ENCODE assay signal across 15 cellular contexts in genomic region chr4:7158991-7159390, GRCh38. TPM values are rescaled to one million over a fixed set of nuclear protein-coding genes. Genes with fewer than 3 reads are reported as not detected.
"Had no signal": no experiment of that assay in that cellular context is flagged by ENCODE, and none has a peak within 500 bp of the region (broad histone marks: within the 10 kb centered on the region; RNA-seq: fewer than 3 reads in every experiment).

No MANE protein-coding gene starts in this region.

- H3K27ac ChIP-seq: brain microvascular endothelial cell, dorsolateral prefrontal cortex, left lung, prostate gland, SK-N-MC, tibial artery had no signal

- H3K9me3 ChIP-seq: left lung, prostate gland, tibial artery had no signal

- DNase-seq: activated CD8-positive, alpha-beta memory T cell treated with anti-CD3 and anti-CD28 coated beads, Interleukin-2, amount 10 ng/mL, durations not matched to agents 7 days and 5 days; activated T-cell treated with anti-CD3 and anti-CD28 coated beads, Interleukin-2, amount 50 U/mL, for 24 hours; brain microvascular endothelial cell; cerebellar nuclear complex; mammary epithelial cell; naive thymus-derived CD8-positive, alpha-beta T cell; occipital lobe; T-helper 9 cell had no signal

- H3K36me3 Mint-ChIP-seq: activated CD8-positive, alpha-beta memory T cell treated with anti-CD3 and anti-CD28 coated beads, Interleukin-2, amount 10 ng/mL, durations not matched to agents 7 days and 5 days; activated naive CD8-positive, alpha-beta T cell; naive thymus-derived CD8-positive, alpha-beta T cell; T-cell had no signal

- H3K4me3 Mint-ChIP-seq: activated CD8-positive, alpha-beta memory T cell treated with anti-CD3 and anti-CD28 coated beads, Interleukin-2, amount 10 ng/mL, durations not matched to agents 7 days and 5 days; activated naive CD8-positive, alpha-beta T cell; activated T-cell treated with anti-CD3 and anti-CD28 coated beads, Interleukin-2, amount 50 U/mL, for 24 hours; naive thymus-derived CD8-positive, alpha-beta T cell; T-cell had no signal

- H3K27ac Mint-ChIP-seq: activated CD8-positive, alpha-beta memory T cell treated with anti-CD3 and anti-CD28 coated beads, Interleukin-2, amount 10 ng/mL, durations not matched to agents 7 days and 5 days; activated naive CD8-positive, alpha-beta T cell; activated T-cell treated with anti-CD3 and anti-CD28 coated beads, Interleukin-2, amount 50 U/mL, for 24 hours; naive thymus-derived CD8-positive, alpha-beta T cell; T-cell had no signal

- H3K4me1 Mint-ChIP-seq: activated CD8-positive, alpha-beta memory T cell treated with anti-CD3 and anti-CD28 coated beads, Interleukin-2, amount 10 ng/mL, durations not matched to agents 7 days and 5 days; naive thymus-derived CD8-positive, alpha-beta T cell; T-cell had no signal

- H3K4me1 ChIP-seq: left lung, prostate gland had no signal

- H3K9me3 Mint-ChIP-seq: activated T-cell treated with anti-CD3 and anti-CD28 coated beads, Interleukin-2, amount 50 U/mL, for 24 hours; naive thymus-derived CD8-positive, alpha-beta T cell; T-cell had no signal

- H3K27me3 ChIP-seq: brain microvascular endothelial cell, dorsolateral prefrontal cortex, tibial artery had no signal

- H3K36me3 ChIP-seq: brain microvascular endothelial cell, left lung, prostate gland, tibial artery had no signal

- H3K4me3 ChIP-seq: dorsolateral prefrontal cortex, left lung, prostate gland, SK-N-MC, tibial artery had no signal

RNA-seq across cellular contexts. Expression of gene SORCS2, which starts 33.3 kb away (rescaled TPM):
- total RNA-seq: naive thymus-derived CD8-positive, alpha-beta T cell had no signal
- polyA plus RNA-seq: naive thymus-derived CD8-positive, alpha-beta T cell had no signal
